ENCODE assay signal across 16 cellular contexts in the genomic region with DNA sequence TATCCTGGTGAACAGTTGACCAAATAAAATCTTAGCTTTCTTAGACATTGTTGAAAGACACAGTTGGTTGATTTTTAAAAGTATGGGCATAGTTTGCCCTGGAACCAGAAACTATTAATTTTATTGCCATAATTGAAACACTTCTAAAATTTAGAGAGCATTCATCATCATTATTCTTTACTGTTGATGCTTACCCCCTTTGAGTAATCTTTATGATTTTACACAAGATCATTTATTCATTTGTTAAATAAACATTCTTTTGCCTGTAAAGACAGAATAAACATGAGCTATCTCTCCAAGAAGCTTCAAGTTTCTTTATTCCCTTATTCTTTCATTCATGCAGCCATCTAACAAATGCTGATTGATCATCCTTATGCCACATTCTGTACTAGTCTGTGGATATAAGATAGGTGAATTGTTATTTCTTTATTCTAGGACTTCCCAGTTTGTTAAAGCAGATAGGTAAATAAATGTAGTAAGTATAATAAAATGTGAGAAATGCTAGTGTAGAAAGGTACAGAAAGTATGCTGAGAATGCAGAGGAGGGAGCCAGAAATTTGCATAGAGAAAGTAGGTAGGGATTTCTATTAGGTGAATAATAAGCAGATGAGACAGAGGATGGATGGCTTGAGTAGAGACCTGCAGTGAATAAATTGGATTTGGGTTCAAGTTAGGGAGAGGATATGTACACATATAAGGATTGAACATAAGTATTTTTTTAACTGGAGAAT. TPM values are rescaled to one million over a fixed set of nuclear protein-coding genes. Genes with fewer than 3 reads are reported as not detected.
A peak's percentile ranks its signal among the peaks of the same experiment; 100 is the strongest.
DNase-seq lines count a peak whose midpoint lies in the region; ATAC-seq and TF ChIP-seq lines count a peak whose summit lies in the region.
"Had no signal": no experiment of that assay in that cellular context is flagged by ENCODE, and none has a peak within 500 bp of the region (broad histone marks: within the 10 kb centered on the region; RNA-seq: fewer than 3 reads in every experiment).

No MANE protein-coding gene starts in this region.

- no peak overlapping the region for H3K27ac Mint-ChIP-seq in GM23338
- H3K27ac Mint-ChIP-seq: CD4-positive, CD25-positive, alpha-beta regulatory T cell had no signal

- no peaks in the 10 kb centered on the region for H3F3A ChIP-seq in GM23338 (replicated peaks; ENCODE audit: low read depth)

- peak overlapping the region; percentile 21 for H3K27ac ChIP-seq in A673 (ENCODE audit: low read depth, low read length, poor library complexity, severe bottlenecking)
- H3K27ac ChIP-seq in GM23338 (ENCODE audit: low read depth) = no peak overlapping the region
- H3K27ac ChIP-seq in thyroid gland = peak overlapping the region in 2 of 3 donors; percentile 77
- H3K27ac ChIP-seq: BLaER1 treated with 17β-estradiol and CSF1 and Interleukin-3, amounts not matched to agents 10 nM and 100 nM had no signal

- H3K36me3 Mint-ChIP-seq in GM23338 (ENCODE audit: low read depth) = no peaks in the 10 kb centered on the region
- H3K36me3 Mint-ChIP-seq: CD4-positive, CD25-positive, alpha-beta regulatory T cell had no signal

- H3K9me3 Mint-ChIP-seq in GM23338 = no peaks in the 10 kb centered on the region

- peaks cover 62% of the 10 kb centered on the region for H3K4me1 ChIP-seq in A673 (ENCODE audit: insufficient read depth, low read length, poor library complexity, severe bottlenecking)
- H3K4me1 ChIP-seq in GM23338 (ENCODE audit: insufficient read depth) = peaks cover 19% of the 10 kb centered on the region
- peaks cover 7 to 23% of the 10 kb centered on the region in 2 donors for H3K4me1 ChIP-seq in thyroid gland
- H3K4me1 ChIP-seq: BLaER1 treated with 17β-estradiol and CSF1 and Interleukin-3, amounts not matched to agents 10 nM and 100 nM had no signal

- no peaks in the 10 kb centered on the region for H3K27me3 Mint-ChIP-seq in GM23338 (ENCODE audit: insufficient read depth, low read depth, poor library complexity)

- intact Hi-C loops in A673 (cut with micrococcal nuclease; ENCODE audit: unreplicated experiment) = no loop called here
- intact Hi-C loops in thyroid gland (cut with DNase I) = no loop called here

- no peak for DNase-seq in A673 (ENCODE audit: low spot score)
- DNase-seq in GM23338 (ENCODE audit: low spot score) = peak; percentile 44
- DNase-seq in kidney glomerular epithelial cell (lab: John Stamatoyannopoulos, UW) = peak; percentile 46
- no peak for DNase-seq in thyroid gland
- no peak for DNase-seq in H7
- DNase-seq in GM20000 (ENCODE audit: low spot score) = no peak
- DNase-seq: 8988T; ACHN; CD4-positive, CD25-positive, alpha-beta regulatory T cell; DMS 273 treated with DMSO at 0.1 percent for 48 hours; EL had no signal

- H3K27me3 ChIP-seq in A673 (replicated peaks; ENCODE audit: insufficient read depth, low read depth, low read length, poor library complexity) (no peaks in the 10 kb centered on the region), GM23338 (ENCODE audit: insufficient read depth) (no peaks in the 10 kb centered on the region), thyroid gland (no peaks in the 10 kb centered on the region), H7 (ENCODE audit: control insufficient read depth, insufficient read depth, low read length) (no peaks in the 10 kb centered on the region)
- H3K27me3 ChIP-seq: BLaER1 treated with 17β-estradiol and CSF1 and Interleukin-3, amounts not matched to agents 10 nM and 100 nM had no signal

- H3K4me1 Mint-ChIP-seq in GM23338 = peaks cover 14% of the 10 kb centered on the region
- H3K4me1 Mint-ChIP-seq: CD4-positive, CD25-positive, alpha-beta regulatory T cell had no signal

- no peak for TF ChIP-seq POLR2A in thyroid gland (IDR thresholded peaks at IDR 0.05)

- POLR2A ChIA-PET in A673 (lab: Charles Lee; ENCODE audit: low non-redundant PET) = interaction anchor here (0.5 kb wide), 1 partner anchor 9 kb away, joined by 7 read pairs; no protein-coding TSS in a partner anchor

- no peak overlapping the region for H3K4me3 Mint-ChIP-seq in GM23338
- H3K4me3 Mint-ChIP-seq: CD4-positive, CD25-positive, alpha-beta regulatory T cell had no signal

- no peak overlapping the region for H2AFZ ChIP-seq in GM23338

- no peaks in the 10 kb centered on the region for H3K9me2 ChIP-seq in GM23338 (ENCODE audit: insufficient read depth)

- TF ChIP-seq CTCF in A673 (conservative IDR thresholded peaks at IDR 0.05; ENCODE audit: low read depth, low read length) (no peak), GM23338 (conservative IDR thresholded peaks at IDR 0.05; ENCODE audit: low read depth in 2 of 2) (no peak), thyroid gland (IDR thresholded peaks at IDR 0.05) (no peak), GM20000 (IDR thresholded peaks at IDR 0.05; ENCODE audit: extremely low read depth, missing control alignments) (no peak)

- no TSS peak for BruUV-seq in A673 (replicated peaks; lab: Mats Ljungman, UMichigan)

- CTCF ChIA-PET in A673 (lab: Charles Lee) = no interaction called here

- peak overlapping the region; percentile 2; the same call in 1 of the 2 replicates for H3K4me2 ChIP-seq in GM23338
- H3K4me2 ChIP-seq: BLaER1 treated with 17β-estradiol and CSF1 and Interleukin-3, amounts not matched to agents 10 nM and 100 nM had no signal

- no peak for ATAC-seq in GM23338
- ATAC-seq in HG03378 (IDR thresholded peaks at IDR 0.05; ENCODE audit: unreplicated experiment) = no peak
- ATAC-seq: HCT116, HepG2 had no signal

- H3K9me3 ChIP-seq in A673 (ENCODE audit: low read depth, low read length, poor library complexity, severe bottlenecking) (peaks cover 3% of the 10 kb centered on the region), thyroid gland (no peaks in the 10 kb centered on the region)
- H3K9me3 ChIP-seq: BLaER1 treated with 17β-estradiol and CSF1 and Interleukin-3, amounts not matched to agents 10 nM and 100 nM had no signal

- H3K36me3 ChIP-seq in A673 (ENCODE audit: insufficient read depth, low read length, poor library complexity, severe bottlenecking) (peaks cover 11% of the 10 kb centered on the region), GM23338 (ENCODE audit: insufficient read depth) (no peaks in the 10 kb centered on the region), thyroid gland (no peaks in the 10 kb centered on the region), H7 (replicated peaks; ENCODE audit: control insufficient read depth, insufficient read depth, low read length) (no peaks in the 10 kb centered on the region)
- H3K36me3 ChIP-seq: BLaER1 treated with 17β-estradiol and CSF1 and Interleukin-3, amounts not matched to agents 10 nM and 100 nM had no signal

- no peaks in the 10 kb centered on the region for H4K20me1 ChIP-seq in GM23338 (replicated peaks; ENCODE audit: insufficient read depth)
- H4K20me1 ChIP-seq: BLaER1 treated with 17β-estradiol and CSF1 and Interleukin-3, amounts not matched to agents 10 nM and 100 nM had no signal

- H3K79me2 ChIP-seq in GM23338 (replicated peaks; ENCODE audit: insufficient read depth) = no peaks in the 10 kb centered on the region

- H3K4me3 ChIP-seq in A673 (ENCODE audit: low read depth, low read length, poor library complexity, severe bottlenecking) (no peak overlapping the region), GM23338 (no peak overlapping the region), thyroid gland (replicated peaks in 1 of 3) (no peak overlapping the region), H7 (ENCODE audit: insufficient read depth, low read depth, low read length) (no peak overlapping the region)
- H3K4me3 ChIP-seq: BLaER1 treated with 17β-estradiol and CSF1 and Interleukin-3, amounts not matched to agents 10 nM and 100 nM had no signal

TF ChIP-seq in GM23338, 12 proteins besides CTCF, POLR2A, EP300 and RAD21 (continues in another document):
- TF ChIP-seq EZH2phosphoT487 (IDR thresholded peaks at IDR 0.05; ENCODE audit: unreplicated experiment) = no peak
- no peak for TF ChIP-seq JUNB (IDR thresholded peaks at IDR 0.05; ENCODE audit: unreplicated experiment)
- TF ChIP-seq POLR2AphosphoS5 (IDR thresholded peaks at IDR 0.05; ENCODE audit: low read depth) = no peak
- TF ChIP-seq ZNF331 (CRISPR knock-in tag; IDR thresholded peaks at IDR 0.05; ENCODE audit: low read depth) = no peak
- no peak for TF ChIP-seq ETS1 (IDR thresholded peaks at IDR 0.05)

RNA-seq across cellular contexts. Expression of gene SERTM1, which starts 8.2 kb away (rescaled TPM):
- total RNA-seq in A673 (2021) (42.9 and 53.5 TPM in 2 replicates), thyroid gland (1 to 10 TPM; 1.3 to 6.6 (median 4.0) TPM)
- total RNA-seq in GM23338 (2014; rRNA removed; shearing (Covaris generic)) = 1.4 and 1.8 TPM in 2 replicates
- 0.47 TPM in 2 replicates for polyA plus RNA-seq in GM23338 (2016; fragmentation: Nextera tagmentation; extraction: Ambion mirVana)
- total RNA-seq in H7 (2014; rRNA removed; shearing (Covaris generic)) = 0.45 and 0.55 TPM in 2 replicates
- total RNA-seq: CD4-positive, CD25-positive, alpha-beta regulatory T cell; H4; HepG2 had no signal
- polyA plus RNA-seq: CD4-positive, CD25-positive, alpha-beta regulatory T cell; HepG2 had no signal

Comparison
In these comparisons a context has a peak if more than half of its experiments do, and no peak if none do; other contexts are left out.
1. DNase-seq: peak in GM23338 (single experiment) and kidney glomerular epithelial cell (single experiment); none in A673 (single experiment), thyroid gland (0 of 2), H7 (single experiment) and GM20000 (single experiment).